8 cellular contexts compared by ENCODE assay signal in the genomic region with DNA sequence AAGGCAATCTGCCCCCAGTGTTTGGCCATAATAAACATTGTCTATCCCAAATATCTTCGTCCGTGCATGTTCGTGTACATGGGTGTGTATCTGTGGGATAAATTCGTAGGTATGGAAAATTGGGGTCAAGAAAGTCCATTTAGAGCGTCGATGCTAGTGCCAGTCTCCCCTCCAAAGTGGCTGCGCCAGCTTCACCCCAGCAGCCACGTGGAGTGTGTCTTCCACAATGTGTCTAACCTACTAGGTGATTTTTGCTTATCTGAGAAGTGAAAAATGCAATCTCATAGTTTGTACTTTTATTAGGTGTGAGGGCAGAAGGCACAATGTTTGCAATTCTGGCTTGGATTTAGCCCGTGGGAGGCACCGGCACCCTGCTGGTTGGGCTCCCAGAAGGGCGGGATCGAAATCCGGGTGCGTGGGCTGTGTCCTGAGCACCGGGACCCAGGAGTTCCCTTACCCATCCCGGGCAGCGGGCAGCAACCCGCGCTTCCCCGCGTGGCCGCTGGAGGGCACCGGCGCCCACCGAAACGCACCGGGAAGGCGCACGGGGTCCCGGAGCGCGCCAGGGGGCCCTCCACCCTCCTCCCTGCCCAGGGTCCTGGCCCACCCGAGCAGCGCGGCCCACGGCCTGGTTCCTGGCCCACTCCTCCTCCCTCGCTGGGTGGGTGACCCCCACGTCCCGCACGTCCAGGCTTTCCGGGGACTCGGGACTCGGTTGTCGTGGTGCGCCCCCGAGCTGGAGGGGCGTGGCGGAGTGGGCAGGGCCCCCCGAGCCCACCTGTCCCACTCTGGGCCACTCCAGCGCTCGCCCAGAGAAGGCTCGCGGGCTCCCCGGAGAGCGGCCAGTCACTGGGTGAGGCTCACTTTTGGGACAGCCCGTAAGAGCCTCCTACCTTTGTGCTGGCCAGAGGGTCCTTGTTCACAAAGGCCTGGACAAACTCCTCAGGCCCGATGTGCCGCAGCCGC. TPM values are rescaled to one million over a fixed set of nuclear protein-coding genes. Genes with fewer than 3 reads are reported as not detected.
DNase-seq lines count a peak whose midpoint lies in the region; ATAC-seq, FAIRE-seq and TF ChIP-seq lines count a peak whose summit lies in the region.

No MANE protein-coding gene starts in this region.

- TF ChIP-seq CTCF in DOHH2 (IDR thresholded peaks at IDR 0.05; ENCODE audit: low read depth, low read length, poor library complexity, severe bottlenecking) (peak; percentile 83), right atrium auricular region (IDR thresholded peaks at IDR 0.05) (peak; percentile 63 to 93), smooth muscle cell (IDR thresholded peaks at IDR 0.05; ENCODE audit: borderline replicate concordance, insufficient read depth, poor library complexity, severe bottlenecking) (peak; percentile 86)

- no peaks in the 10 kb centered on the region for H4K20me1 ChIP-seq in DOHH2 (ENCODE audit: control insufficient read depth, insufficient read depth, low read depth, low read length)
- H4K20me1 ChIP-seq in smooth muscle cell (ENCODE audit: low read depth) = no peaks in the 10 kb centered on the region

- H3K36me3 Mint-ChIP-seq in activated naive CD4-positive, alpha-beta T cell treated with anti-CD3 and anti-CD28 coated beads, Interleukin-2, amount 10 ng/mL, durations not matched to agents 7 days and 5 days = no peaks in the 10 kb centered on the region

- H3K4me3 ChIP-seq in DOHH2 (ENCODE audit: low read length) (no peak overlapping the region), right atrium auricular region (no peak overlapping the region), smooth muscle cell (no peak overlapping the region)

- no peaks in the 10 kb centered on the region for H3K9me3 ChIP-seq in DOHH2 (ENCODE audit: control insufficient read depth, insufficient read depth, low read length)
- no peaks in the 10 kb centered on the region for H3K9me3 ChIP-seq in right atrium auricular region
- no peaks in the 10 kb centered on the region for H3K9me3 ChIP-seq in smooth muscle cell (replicated peaks; ENCODE audit: low read depth)

- H3K4me3 Mint-ChIP-seq in activated naive CD4-positive, alpha-beta T cell treated with anti-CD3 and anti-CD28 coated beads, Interleukin-2, amount 10 ng/mL, durations not matched to agents 7 days and 5 days = no peak overlapping the region

- H3K27ac ChIP-seq in DOHH2 (ENCODE audit: low read depth, low read length) (no peak overlapping the region), right atrium auricular region (no peak overlapping the region), smooth muscle cell (ENCODE audit: low read depth) (no peak overlapping the region)

- H3K27ac Mint-ChIP-seq in activated naive CD4-positive, alpha-beta T cell treated with anti-CD3 and anti-CD28 coated beads, Interleukin-2, amount 10 ng/mL, durations not matched to agents 7 days and 5 days = no peak overlapping the region

- H3K79me2 ChIP-seq in DOHH2 (ENCODE audit: control insufficient read depth, low read length) = no peaks in the 10 kb centered on the region
- no peaks in the 10 kb centered on the region for H3K79me2 ChIP-seq in smooth muscle cell (ENCODE audit: low read depth)

- no peaks in the 10 kb centered on the region for H3K27me3 Mint-ChIP-seq in activated naive CD4-positive, alpha-beta T cell treated with anti-CD3 and anti-CD28 coated beads, Interleukin-2, amount 10 ng/mL, durations not matched to agents 7 days and 5 days

- peak; percentile 41 for DNase-seq in activated naive CD4-positive, alpha-beta T cell treated with anti-CD3 and anti-CD28 coated beads, Interleukin-2, amount 10 ng/mL, durations not matched to agents 7 days and 5 days
- DNase-seq in right atrium auricular region (ENCODE audit: low spot score) (peak; percentile 53), smooth muscle cell (lab: John Stamatoyannopoulos, UW; ENCODE audit: unreplicated experiment) (no peak), GM19239 (ENCODE audit: insufficient read length, low spot score) (no peak)

- FAIRE-seq in GM19239 (lab: Jason Lieb, UNC) = no peak

- no peaks in the 10 kb centered on the region for H3K4me1 Mint-ChIP-seq in activated naive CD4-positive, alpha-beta T cell treated with anti-CD3 and anti-CD28 coated beads, Interleukin-2, amount 10 ng/mL, durations not matched to agents 7 days and 5 days

- ATAC-seq in GM18858 (IDR thresholded peaks at IDR 0.05; ENCODE audit: unreplicated experiment) = no peak
- ATAC-seq in HG02763 (IDR thresholded peaks at IDR 0.05; ENCODE audit: unreplicated experiment) = no peak

- no peak overlapping the region for H2AFZ ChIP-seq in smooth muscle cell (ENCODE audit: low read depth)

- H3K36me3 ChIP-seq in DOHH2 (ENCODE audit: control insufficient read depth, low read length) = no peaks in the 10 kb centered on the region
- H3K36me3 ChIP-seq in right atrium auricular region = no peaks in the 10 kb centered on the region
- no peaks in the 10 kb centered on the region for H3K36me3 ChIP-seq in smooth muscle cell (ENCODE audit: low read depth)

- no peak overlapping the region for H3K9ac ChIP-seq in smooth muscle cell (ENCODE audit: low read depth)

- CTCF ChIA-PET in activated naive CD4-positive, alpha-beta T cell treated with anti-CD3 and anti-CD28 coated beads, Interleukin-2, amount 10 ng/mL, durations not matched to agents 7 days and 5 days (lab: Charles Lee) = interaction anchor here (0.6 to 2.0 kb wide), 3 partner anchors 18 to 324 kb away, joined by 3 to 6 read pairs (median 5); no protein-coding TSS in a partner anchor

- H3K4me2 ChIP-seq in DOHH2 (ENCODE audit: low read length) = no peak overlapping the region
- peak overlapping the region; percentile 55 for H3K4me2 ChIP-seq in smooth muscle cell

- 73% methylated on average over 36 of the region's 59 CpGs for WGBS in smooth muscle cell (ENCODE audit: low lambda C conversion rate)

- H3K4me1 ChIP-seq in DOHH2 (ENCODE audit: control insufficient read depth, low read length) (no peaks in the 10 kb centered on the region), right atrium auricular region (peaks cover 0 to 6% of the 10 kb centered on the region in 2 donors), smooth muscle cell (ENCODE audit: low read depth) (no peaks in the 10 kb centered on the region)

- H3K9me2 ChIP-seq in DOHH2 (replicated peaks; ENCODE audit: control insufficient read depth, low read length) = no peaks in the 10 kb centered on the region

- H3K27me3 ChIP-seq in DOHH2 (ENCODE audit: control insufficient read depth, low read length) = no peaks in the 10 kb centered on the region
- no peaks in the 10 kb centered on the region for H3K27me3 ChIP-seq in right atrium auricular region
- no peaks in the 10 kb centered on the region for H3K27me3 ChIP-seq in smooth muscle cell (ENCODE audit: low read depth)

- TF ChIP-seq RAD21 in Ishikawa (IDR thresholded peaks at IDR 0.05; ENCODE audit: low read depth) = peak; percentile 75

- no peaks in the 10 kb centered on the region for H3F3A ChIP-seq in DOHH2 (ENCODE audit: control insufficient read depth, insufficient read depth)
- H3F3A ChIP-seq in smooth muscle cell (ENCODE audit: low read depth) = no peaks in the 10 kb centered on the region

- H3K9me3 Mint-ChIP-seq in activated naive CD4-positive, alpha-beta T cell treated with anti-CD3 and anti-CD28 coated beads, Interleukin-2, amount 10 ng/mL, durations not matched to agents 7 days and 5 days = no peaks in the 10 kb centered on the region

- no peak for TF ChIP-seq EP300 in Ishikawa (IDR thresholded peaks at IDR 0.05; ENCODE audit: borderline replicate concordance)

TF ChIP-seq in Ishikawa, 13 proteins besides CTCF, POLR2A, EP300 and RAD21:
- TF ChIP-seq TEAD4 (IDR thresholded peaks at IDR 0.05) = no peak
- TF ChIP-seq EGR1 (IDR thresholded peaks at IDR 0.05) = peak; percentile 89
- TF ChIP-seq, protein P1, sequence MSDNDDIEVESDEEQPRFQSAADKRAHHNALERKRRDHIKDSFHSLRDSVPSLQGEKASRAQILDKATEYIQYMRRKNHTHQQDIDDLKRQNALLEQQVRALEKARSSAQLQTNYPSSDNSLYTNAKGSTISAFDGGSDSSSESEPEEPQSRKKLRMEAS (IDR thresholded peaks at IDR 0.05) = peak; percentile 59; the same call in 1 of the 2 replicates
- TF ChIP-seq ZBTB7A (IDR thresholded peaks at IDR 0.05; ENCODE audit: low read depth) = peak; percentile 99

RNA-seq across cellular contexts. Expression of a gene that starts 55.4 kb away (rescaled TPM):
- total RNA-seq in right atrium auricular region (10 to 100 TPM; 42.9 to 51.3 TPM), smooth muscle cell (32.4 and 43.8 TPM in 2 replicates)
- 32.1 and 37.5 TPM in 2 replicates for polyA plus RNA-seq in smooth muscle cell

Comparison
In these comparisons a context has a peak if more than half of its experiments do, and no peak if none do; other contexts are left out.
1. DNase-seq: peak in activated naive CD4-positive, alpha-beta T cell treated with anti-CD3 and anti-CD28 coated beads, Interleukin-2, amount 10 ng/mL, durations not matched to agents 7 days and 5 days (single experiment) and right atrium auricular region (single experiment); none in smooth muscle cell (single experiment) and GM19239 (single experiment).
2. Peak in every context shown above with its lines, with median percentiles within 50 percentile points of each other: CTCF ChIP-seq.